ENCODE assay signal across 19 cellular contexts in genomic region chr7:39451901-39452300, GRCh38.
"Had no signal": no experiment of that assay in that cellular context is flagged by ENCODE, and none has a peak within 500 bp of the region (broad histone marks: within the 10 kb centered on the region; RNA-seq: fewer than 3 reads in every experiment).

No MANE protein-coding gene starts in this region.

- H3K4me1 ChIP-seq: esophagus squamous epithelium, left ventricle myocardium inferior, transverse colon had no signal

- H3K36me3 ChIP-seq: esophagus squamous epithelium, left ventricle myocardium inferior, transverse colon had no signal

- DNase-seq: activated CD4-positive, CD25-positive, alpha-beta regulatory T cell; activated CD8-positive, alpha-beta memory T cell treated with anti-CD3 and anti-CD28 coated beads, Interleukin-2, amount 50 U/mL, for 4 hours; activated CD8-positive, alpha-beta T cell treated with anti-CD3 and anti-CD28 coated beads, Interleukin-2, amount 10 ng/mL, durations not matched to agents 7 days and 5 days; activated gamma-delta T cell; activated T-cell treated with anti-CD3 and anti-CD28 coated beads, Interleukin-2, amount 50 U/mL, for 48 hours; esophagus squamous epithelium; hippocampal formation; left ventricle myocardium inferior; mucosa of descending colon; natural killer cell; occipital lobe; stimulated activated CD4-positive, alpha-beta T cell treated with anti-CD3 and anti-CD28 coated beads, Interleukin-15, amount 100 ng/mL, for 24 hours; stimulated activated CD4-positive, alpha-beta T cell treated with anti-CD3 and anti-CD28 coated beads, Interleukin-4, amount 100 ng/mL, for 1 hour; stimulated activated naive CD4-positive, alpha-beta T cell; transverse colon had no signal

- H3K9me3 ChIP-seq: esophagus squamous epithelium, left ventricle myocardium inferior, mucosa of descending colon, transverse colon had no signal

- H3K4me3 ChIP-seq: coronary artery, esophagus squamous epithelium, left ventricle myocardium inferior, mucosa of descending colon, skin epidermis, transverse colon had no signal

- H3K27ac ChIP-seq: coronary artery, esophagus squamous epithelium, left ventricle myocardium inferior, skin epidermis, transverse colon had no signal

- FAIRE-seq: keratinocyte had no signal

- ATAC-seq: activated CD8-positive, alpha-beta T cell treated with anti-CD3 and anti-CD28 coated beads, Interleukin-2, amount 10 ng/mL, durations not matched to agents 7 days and 5 days; activated naive CD4-positive, alpha-beta T cell treated with anti-CD3 and anti-CD28 coated beads, Interleukin-2, amount 50 U/mL, for 72 hours; mucosa of descending colon; natural killer cell had no signal
